Comparison of ENCODE assay signal across 25 cellular contexts in the genomic region with DNA sequence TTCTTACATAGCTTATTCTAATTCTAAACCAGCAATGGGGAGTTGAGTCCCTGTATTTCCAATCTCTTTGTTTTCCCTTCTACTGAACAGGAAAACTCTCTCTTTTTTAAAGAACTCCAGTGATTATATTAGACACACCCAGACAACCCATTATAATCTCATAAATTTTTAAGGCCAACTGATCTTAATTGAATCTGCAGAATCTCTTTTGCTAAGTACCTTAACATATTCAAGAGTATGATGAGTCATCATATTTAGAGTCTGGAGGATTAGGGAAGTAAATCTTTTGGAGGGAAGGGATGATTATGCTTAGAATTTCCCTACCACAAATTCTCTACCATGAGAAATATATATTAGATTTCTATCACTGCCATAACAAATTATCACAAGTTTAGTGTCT.
"Had no signal": no experiment of that assay in that cellular context is flagged by ENCODE, and none has a peak within 500 bp of the region (broad histone marks: within the 10 kb centered on the region; RNA-seq: fewer than 3 reads in every experiment).

No MANE protein-coding gene starts in this region.

- H3K27ac Mint-ChIP-seq: activated CD4-positive, alpha-beta memory T cell treated with anti-CD3 and anti-CD28 coated beads for 36 hours; activated CD4-positive, alpha-beta T cell treated with anti-CD3 and anti-CD28 coated beads, Interleukin-2, amount 10 ng/mL, durations not matched to agents 7 days and 5 days; activated naive CD8-positive, alpha-beta T cell treated with anti-CD3 and anti-CD28 coated beads, Interleukin-2, amount 10 ng/mL, durations not matched to agents 7 days and 5 days; activated T-cell treated with anti-CD3 and anti-CD28 coated beads, Interleukin-2, amount 50 U/mL, for 72 hours; activated T-helper 2 cell treated with anti-CD3 and anti-CD28 coated beads, Interferon-gamma antibody, Interleukin-2, Interleukin-4, amounts not matched to agents 10 μg/mL and 5 μg/mL and 100 μg/mL, durations not matched to agents 14 hours and 24 hours and 36 hours had no signal

- H3K4me3 ChIP-seq: adrenal gland, breast epithelium, coronary artery, MG63, PC-9 had no signal

- DNase-seq: activated CD4-positive, alpha-beta memory T cell treated with anti-CD3 and anti-CD28 coated beads for 36 hours; activated CD4-positive, alpha-beta T cell treated with anti-CD3 and anti-CD28 coated beads, Interleukin-2, amount 10 ng/mL, durations not matched to agents 7 days and 5 days; activated CD4-positive, CD25-positive, alpha-beta regulatory T cell; activated gamma-delta T cell treated with Interleukin-2 at 50 U/mL for 16 hours; activated naive CD4-positive, alpha-beta T cell treated with anti-CD3 and anti-CD28 coated beads, Interleukin-2, amount 50 U/mL, for 16 hours; activated naive CD8-positive, alpha-beta T cell treated with anti-CD3 and anti-CD28 coated beads, Interleukin-2, amount 10 ng/mL, durations not matched to agents 7 days and 5 days; activated T-cell treated with anti-CD3 and anti-CD28 coated beads, Interleukin-2, amount 50 U/mL, for 72 hours; adrenal gland; aorta; caudate nucleus; MG63; NCI-H1048; NCI-H146; NCI-H187 treated with DMSO at 0.1 percent for 48 hours; NCI-H2081 treated with DMSO at 0.1 percent for 48 hours; NCI-H2171 treated with DMSO at 0.1 percent for 48 hours; NCI-H226; NCI-H510A; PC-9; SHP77 treated with DMSO at 0.1 percent for 48 hours; T-helper 2 cell; T1000 had no signal

- ATAC-seq: activated T-cell treated with anti-CD3 and anti-CD28 coated beads, Interleukin-2, amount 50 U/mL, for 72 hours had no signal

- H3K4me1 Mint-ChIP-seq: activated CD4-positive, alpha-beta T cell treated with anti-CD3 and anti-CD28 coated beads, Interleukin-2, amount 10 ng/mL, durations not matched to agents 7 days and 5 days; activated naive CD8-positive, alpha-beta T cell treated with anti-CD3 and anti-CD28 coated beads, Interleukin-2, amount 10 ng/mL, durations not matched to agents 7 days and 5 days had no signal

- H3K36me3 Mint-ChIP-seq: activated CD4-positive, alpha-beta memory T cell treated with anti-CD3 and anti-CD28 coated beads for 36 hours; activated naive CD8-positive, alpha-beta T cell treated with anti-CD3 and anti-CD28 coated beads, Interleukin-2, amount 10 ng/mL, durations not matched to agents 7 days and 5 days had no signal

- H3K27me3 Mint-ChIP-seq: activated CD4-positive, alpha-beta memory T cell treated with anti-CD3 and anti-CD28 coated beads for 36 hours; activated CD4-positive, alpha-beta T cell treated with anti-CD3 and anti-CD28 coated beads, Interleukin-2, amount 10 ng/mL, durations not matched to agents 7 days and 5 days; activated naive CD8-positive, alpha-beta T cell treated with anti-CD3 and anti-CD28 coated beads, Interleukin-2, amount 10 ng/mL, durations not matched to agents 7 days and 5 days had no signal

- H3K4me3 Mint-ChIP-seq: activated CD4-positive, alpha-beta memory T cell treated with anti-CD3 and anti-CD28 coated beads for 36 hours; activated CD4-positive, alpha-beta T cell treated with anti-CD3 and anti-CD28 coated beads, Interleukin-2, amount 10 ng/mL, durations not matched to agents 7 days and 5 days; activated naive CD8-positive, alpha-beta T cell treated with anti-CD3 and anti-CD28 coated beads, Interleukin-2, amount 10 ng/mL, durations not matched to agents 7 days and 5 days; activated T-cell treated with anti-CD3 and anti-CD28 coated beads, Interleukin-2, amount 50 U/mL, for 72 hours had no signal

- H3K9me3 ChIP-seq: adrenal gland, breast epithelium, MG63 had no signal
